In the genomic region with DNA sequence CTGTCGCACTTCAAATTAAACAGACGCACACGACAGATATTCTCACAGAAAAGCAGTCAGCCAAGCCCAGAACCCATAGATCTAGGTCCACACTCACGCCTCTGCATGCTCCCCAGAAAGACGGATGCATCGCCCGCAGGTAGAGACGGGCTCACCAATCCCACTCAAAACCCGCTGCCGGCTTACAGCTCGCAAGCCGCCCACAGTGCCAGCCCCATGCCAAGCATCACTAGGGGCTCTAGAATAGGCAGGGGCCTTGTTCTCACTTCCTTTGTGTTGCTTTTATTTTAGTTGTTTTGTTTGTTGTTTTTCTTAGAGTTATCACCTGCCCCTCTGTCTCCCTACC, we compare ENCODE assay signal across 7 cellular contexts. TPM values are rescaled to one million over a fixed set of nuclear protein-coding genes. Genes with fewer than 3 reads are reported as not detected.
DNase-seq lines count a peak whose midpoint lies in the region; ATAC-seq and TF ChIP-seq lines count a peak whose summit lies in the region.

No MANE protein-coding gene starts in this region.

- peaks cover 10 to 12% (median 11%) of the 10 kb centered on the region in 3 donors for H3K4me1 Mint-ChIP-seq in IgD-negative memory B cell
- peaks cover 24% of the 10 kb centered on the region for H3K4me1 Mint-ChIP-seq in stimulated activated naive CD8-positive, alpha-beta T cell treated with anti-CD3 and anti-CD28 coated beads, Interleukin-15, amount 100 ng/mL, for 72 hours

- peak overlapping the region; percentile 66 to 89 (median 82) for H3K4me3 Mint-ChIP-seq in IgD-negative memory B cell
- H3K4me3 Mint-ChIP-seq in stimulated activated naive CD8-positive, alpha-beta T cell treated with anti-CD3 and anti-CD28 coated beads, Interleukin-15, amount 100 ng/mL, for 72 hours, result peak overlapping the region; percentile 89 to 95

- no peak for DNase-seq in adipocyte (ENCODE audit: low read depth)
- DNase-seq in stimulated activated naive CD8-positive, alpha-beta T cell treated with anti-CD3 and anti-CD28 coated beads, Interleukin-15, amount 100 ng/mL, for 72 hours, result no peak
- no peak for DNase-seq in posterior vena cava (ENCODE audit: low spot score)
- DNase-seq in erythroblast (lab: John Stamatoyannopoulos, UW), result no peak

- no peaks in the 10 kb centered on the region for H3K9me3 ChIP-seq in adipocyte (ENCODE audit: control insufficient read depth, low read length)
- H3K9me3 ChIP-seq in iPS-18c (ENCODE audit: control insufficient read depth, insufficient read depth, low read length), result no peaks in the 10 kb centered on the region

- intact Hi-C loops in posterior vena cava (cut with DNase I), result loop anchor here (5.0 kb wide), 3 partner anchors 58 to 118 kb away; no protein-coding TSS in a partner anchor

- ATAC-seq in stimulated activated naive CD8-positive, alpha-beta T cell treated with anti-CD3 and anti-CD28 coated beads, Interleukin-15, amount 100 ng/mL, for 72 hours, result no peak
- no peak for ATAC-seq in HG03159 (IDR thresholded peaks at IDR 0.05; ENCODE audit: unreplicated experiment)

- TF ChIP-seq POLR2A in erythroblast (IDR thresholded peaks at IDR 0.05; ENCODE audit: low read length), result no peak

- no peaks in the 10 kb centered on the region for H3K9me3 Mint-ChIP-seq in IgD-negative memory B cell
- H3K9me3 Mint-ChIP-seq in stimulated activated naive CD8-positive, alpha-beta T cell treated with anti-CD3 and anti-CD28 coated beads, Interleukin-15, amount 100 ng/mL, for 72 hours, result no peaks in the 10 kb centered on the region

- peaks cover 18% of the 10 kb centered on the region for H3K27me3 Mint-ChIP-seq in IgD-negative memory B cell
- H3K27me3 Mint-ChIP-seq in stimulated activated naive CD8-positive, alpha-beta T cell treated with anti-CD3 and anti-CD28 coated beads, Interleukin-15, amount 100 ng/mL, for 72 hours, result peaks cover 24% of the 10 kb centered on the region

- H3K36me3 ChIP-seq in adipocyte (ENCODE audit: control insufficient read depth, insufficient read depth, low read length, severe bottlenecking), result no peaks in the 10 kb centered on the region

- H3K4me1 ChIP-seq in adipocyte (ENCODE audit: control insufficient read depth, insufficient read depth, low read length), result peaks cover 7% of the 10 kb centered on the region

- H3K4me3 ChIP-seq in adipocyte (ENCODE audit: low read length) (peak overlapping the region; percentile 88), iPS-18c (ENCODE audit: insufficient read depth, low read depth, low read length) (peak overlapping the region; percentile 78; the same call in 1 of the 2 replicates)

- no peak overlapping the region for H3K27ac Mint-ChIP-seq in IgD-negative memory B cell
- no peak overlapping the region for H3K27ac Mint-ChIP-seq in stimulated activated naive CD8-positive, alpha-beta T cell treated with anti-CD3 and anti-CD28 coated beads, Interleukin-15, amount 100 ng/mL, for 72 hours

- H3K27me3 ChIP-seq in adipocyte (replicated peaks; ENCODE audit: control insufficient read depth, insufficient read depth, low read length), result no peaks in the 10 kb centered on the region

- H3K36me3 Mint-ChIP-seq in IgD-negative memory B cell, result peaks cover 1% of the 10 kb centered on the region

- peak overlapping the region; percentile 85 for H3K9ac ChIP-seq in adipocyte (ENCODE audit: low read length)

RNA-seq across cellular contexts. Expression of gene BMERB1, which starts 0.3 kb away (rescaled TPM):
- polyA plus RNA-seq in IgD-negative memory B cell, result 4.2 TPM
- total RNA-seq in posterior vena cava, result 10 to 100 TPM; 63.6 to 64.0 TPM

RNA-seq across cellular contexts. Expression of gene MPV17L, which starts 38.5 kb away (rescaled TPM):
- 0.04 TPM for polyA plus RNA-seq in IgD-negative memory B cell
- 1 to 10 TPM; 7.0 to 7.2 TPM for total RNA-seq in posterior vena cava

RNA-seq across cellular contexts. Expression of gene NPIPA5, which starts 56.0 kb away (rescaled TPM):
- 1.4 TPM for polyA plus RNA-seq in IgD-negative memory B cell
- total RNA-seq in posterior vena cava, result 10 to 100 TPM; 15.4 to 21.8 TPM
